Comparison of ENCODE assay signal across 23 cellular contexts in the genomic region with DNA sequence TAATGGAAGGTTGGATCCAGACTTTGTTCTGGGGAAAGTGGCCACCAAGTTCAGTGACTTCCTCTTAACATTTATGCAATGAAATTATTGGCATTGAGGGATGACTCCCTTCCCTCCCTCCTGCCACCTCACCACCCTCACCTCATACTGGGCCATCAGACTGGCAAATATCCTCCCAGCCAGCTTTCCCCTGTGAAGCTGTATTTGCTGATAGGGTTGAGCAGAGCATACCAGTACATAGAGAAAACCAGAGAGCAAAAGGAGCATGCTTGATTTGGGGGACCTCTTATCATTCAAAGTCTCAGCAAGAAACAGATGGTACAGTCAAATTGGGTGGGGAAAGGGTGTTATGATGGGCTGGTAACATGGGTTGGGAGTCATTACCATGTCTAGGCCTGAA. TPM values are rescaled to one million over a fixed set of nuclear protein-coding genes. Genes with fewer than 3 reads are reported as not detected.
DNase-seq lines count a peak whose midpoint lies in the region; ATAC-seq and TF ChIP-seq lines count a peak whose summit lies in the region.
"Had no signal": no experiment of that assay in that cellular context is flagged by ENCODE, and none has a peak within 500 bp of the region (broad histone marks: within the 10 kb centered on the region; RNA-seq: fewer than 3 reads in every experiment).

No MANE protein-coding gene starts in this region.

- DNase-seq in breast epithelium (ENCODE audit: low spot score in 2 of 2) (no peak), mammary epithelial cell (no peak), heart right ventricle (no peak), HEK293T (ENCODE audit: extremely low spot score) (no peak), KG1 (lab: John Stamatoyannopoulos, UW) (no peak)
- DNase-seq: activated CD4-positive, alpha-beta T cell treated with anti-CD3 and anti-CD28 coated beads, Interleukin-2, amount 50 U/mL, for 4 hours; activated naive CD4-positive, alpha-beta T cell treated with Interleukin-2 at 50 U/mL for 16 hours; CD4-positive, alpha-beta memory T cell; effector CD8-positive, alpha-beta T cell; glutamatergic neuron; GOT3; kidney; NCI-H2081; NCI-H226; NCI-H748 treated with DMSO at 0.1 percent for 48 hours; OCI-M1; stimulated activated naive CD4-positive, alpha-beta T cell; testis had no signal

- H3K4me3 ChIP-seq in breast epithelium = no peak overlapping the region
- no peak overlapping the region for H3K4me3 ChIP-seq in mammary epithelial cell (replicated peaks in 1 of 3; ENCODE audit: insufficient read depth in 1 of 3, low read depth in 2 of 3, low read length in 3 of 3)
- no peak overlapping the region for H3K4me3 ChIP-seq in OCI-LY1 (ENCODE audit: low read depth, low read length, poor library complexity, severe bottlenecking)
- H3K4me3 ChIP-seq in heart right ventricle = no peak overlapping the region
- no peak overlapping the region for H3K4me3 ChIP-seq in subcutaneous abdominal adipose tissue (ENCODE audit: low read depth in 1 of 5, low read length in 5 of 5)
- H3K4me3 ChIP-seq: testis had no signal

- no TSS peak for BruUV-seq in mammary epithelial cell (replicated peaks; lab: Mats Ljungman, UMichigan)

- H3K4me1 ChIP-seq in breast epithelium (peaks cover 0 to 6% of the 10 kb centered on the region in 2 donors), mammary epithelial cell (ENCODE audit: insufficient read depth, low read length) (no peaks in the 10 kb centered on the region), OCI-LY1 (ENCODE audit: insufficient read depth, low read length, severe bottlenecking) (peaks cover 53% of the 10 kb centered on the region), heart right ventricle (peaks cover 0 to 50% (median 17%) of the 10 kb centered on the region in 9 donors), subcutaneous abdominal adipose tissue (ENCODE audit: control insufficient read depth in 5 of 5, insufficient read depth in 5 of 5, low read length in 5 of 5) (peaks cover 0 to 16% (median 11%) of the 10 kb centered on the region in 5 donors)
- H3K4me1 ChIP-seq: testis had no signal

- H3K79me2 ChIP-seq in mammary epithelial cell (ENCODE audit: insufficient read depth, low read length) = no peaks in the 10 kb centered on the region
- H3K79me2 ChIP-seq in OCI-LY1 (ENCODE audit: insufficient read depth, low read length) = no peaks in the 10 kb centered on the region

- no peaks in the 10 kb centered on the region for H3K9me2 ChIP-seq in OCI-LY1 (ENCODE audit: low read depth, low read length)

- H3K9ac ChIP-seq in mammary epithelial cell (ENCODE audit: insufficient read depth, low read length) (no peak overlapping the region), OCI-LY1 (ENCODE audit: low read length) (peak overlapping the region; percentile 27; the same call in 1 of the 2 replicates), subcutaneous abdominal adipose tissue (ENCODE audit: low read length in 5 of 5) (no peak overlapping the region)

- TF ChIP-seq POLR2A in breast epithelium (IDR thresholded peaks at IDR 0.05) = no peak

- H3K27ac ChIP-seq in breast epithelium (peak overlapping the region; percentile 46 to 90), mammary epithelial cell (ENCODE audit: insufficient read depth, low read depth, low read length) (no peak overlapping the region), OCI-LY1 (ENCODE audit: low read depth, low read length, poor library complexity, severe bottlenecking) (peak overlapping the region; percentile 100), heart right ventricle (peak overlapping the region in 8 of 10 donors; percentile 15 to 63 (median 53)), subcutaneous abdominal adipose tissue (ENCODE audit: low read depth, low read length) (peak overlapping the region; percentile 30)
- H3K27ac ChIP-seq: epithelial cell of prostate, testis had no signal

- TF ChIP-seq CTCF in breast epithelium (IDR thresholded peaks at IDR 0.05) (no peak), mammary epithelial cell (conservative IDR thresholded peaks at IDR 0.05 in 1 of 2, IDR thresholded peaks at IDR 0.05 in 1 of 2; ENCODE audit: extremely low read depth in 1 of 2, insufficient read depth in 1 of 2, low read depth in 1 of 2, low read length in 2 of 2) (no peak), OCI-LY1 (IDR thresholded peaks at IDR 0.05; ENCODE audit: low read length) (no peak), heart right ventricle (IDR thresholded peaks at IDR 0.05) (no peak)

- H3F3A ChIP-seq in OCI-LY1 (ENCODE audit: insufficient read depth, low read length) = peaks cover 12% of the 10 kb centered on the region

- dilution Hi-C loops in mammary epithelial cell (cut with HindIII; ENCODE audit: low sequenced_read_pairs) = no loop called here

- POLR2A ChIA-PET in HEK293T (lab: Yijun Ruan, JAX) = no interaction called here

- no peak overlapping the region for H3K4me2 ChIP-seq in mammary epithelial cell (ENCODE audit: insufficient read depth, low read depth, low read length)
- no peak overlapping the region for H3K4me2 ChIP-seq in OCI-LY1 (ENCODE audit: low read length)

- H3K27me3 ChIP-seq in breast epithelium (no peaks in the 10 kb centered on the region), mammary epithelial cell (ENCODE audit: insufficient read depth, low read length) (no peaks in the 10 kb centered on the region), OCI-LY1 (ENCODE audit: insufficient read depth, low read length) (no peaks in the 10 kb centered on the region), heart right ventricle (no peaks in the 10 kb centered on the region), subcutaneous abdominal adipose tissue (ENCODE audit: control insufficient read depth in 5 of 5, insufficient read depth in 4 of 5, low read length in 5 of 5) (no peaks in the 10 kb centered on the region)
- H3K27me3 ChIP-seq: testis had no signal

- intact Hi-C loops in breast epithelium (cut with DNase I; ENCODE audit: low total_unique reads) (no loop called here), mammary epithelial cell (cut with micrococcal nuclease) (no loop called here), heart right ventricle (cut with DNase I) (loop anchor here in 2 of 10 donors (1.0 to 10.0 kb wide), 2 partner anchors 156 to 162 kb away; no protein-coding TSS in a partner anchor)

- ATAC-seq in heart right ventricle (peak in 3 of 8 donors; percentile 45 to 61 (median 55)), GM18867 (IDR thresholded peaks at IDR 0.05; ENCODE audit: unreplicated experiment) (no peak)
- ATAC-seq: SK-N-SH treated with all-trans-retinoic acid at 6 μM for 48 hours had no signal

- H3K36me3 ChIP-seq in breast epithelium = no peaks in the 10 kb centered on the region
- H3K36me3 ChIP-seq in mammary epithelial cell (ENCODE audit: insufficient read depth, low read length) = no peaks in the 10 kb centered on the region
- no peaks in the 10 kb centered on the region for H3K36me3 ChIP-seq in OCI-LY1 (ENCODE audit: insufficient read depth, low read length)
- H3K36me3 ChIP-seq in heart right ventricle = no peaks in the 10 kb centered on the region
- no peaks in the 10 kb centered on the region for H3K36me3 ChIP-seq in subcutaneous abdominal adipose tissue (ENCODE audit: control insufficient read depth in 5 of 5, insufficient read depth in 5 of 5, low read length in 5 of 5)

- H3K9me3 ChIP-seq in breast epithelium (no peaks in the 10 kb centered on the region), mammary epithelial cell (replicated peaks; ENCODE audit: insufficient read depth, low read length) (no peaks in the 10 kb centered on the region), OCI-LY1 (ENCODE audit: low read length) (no peaks in the 10 kb centered on the region), heart right ventricle (no peaks in the 10 kb centered on the region), subcutaneous abdominal adipose tissue (ENCODE audit: control insufficient read depth in 5 of 5, low read length in 5 of 5) (no peaks in the 10 kb centered on the region)
- H3K9me3 ChIP-seq: testis had no signal

- H4K20me1 ChIP-seq in mammary epithelial cell (ENCODE audit: insufficient read depth, low read length) = no peaks in the 10 kb centered on the region
- H4K20me1 ChIP-seq in OCI-LY1 (ENCODE audit: insufficient read depth, low read length) = no peaks in the 10 kb centered on the region

- no peak overlapping the region for H2AFZ ChIP-seq in mammary epithelial cell (ENCODE audit: low read depth, low read length)
- no peak overlapping the region for H2AFZ ChIP-seq in OCI-LY1 (ENCODE audit: low read length)

- in situ Hi-C loops in mammary epithelial cell (cut with MboI; ENCODE audit: low sequenced_read_pairs in 2 of 2) = no loop called here

- CTCF ChIA-PET in mammary epithelial cell (lab: Charles Lee; ENCODE audit: low non-redundant PET) (no interaction called here), HEK293T (lab: Yijun Ruan, JAX) (no interaction called here)

TF ChIP-seq in HEK293T, 16 proteins besides CTCF, POLR2A, EP300 and RAD21:
- TF ChIP-seq L3MBTL2 (conservative IDR thresholded peaks at IDR 0.05) = no peak
- TF ChIP-seq SP1 (IDR thresholded peaks at IDR 0.05) = no peak
- no peak for TF ChIP-seq ARNT (IDR thresholded peaks at IDR 0.05)
- no peak for TF ChIP-seq ZNF384 (IDR thresholded peaks at IDR 0.05)
- no peak for TF ChIP-seq ELF4 (IDR thresholded peaks at IDR 0.05)
- TF ChIP-seq LEF1 (IDR thresholded peaks at IDR 0.05; ENCODE audit: borderline replicate concordance) = no peak
- TF ChIP-seq BHLHE40 (IDR thresholded peaks at IDR 0.05; ENCODE audit: borderline replicate concordance) = no peak
- TF ChIP-seq, protein P1, sequence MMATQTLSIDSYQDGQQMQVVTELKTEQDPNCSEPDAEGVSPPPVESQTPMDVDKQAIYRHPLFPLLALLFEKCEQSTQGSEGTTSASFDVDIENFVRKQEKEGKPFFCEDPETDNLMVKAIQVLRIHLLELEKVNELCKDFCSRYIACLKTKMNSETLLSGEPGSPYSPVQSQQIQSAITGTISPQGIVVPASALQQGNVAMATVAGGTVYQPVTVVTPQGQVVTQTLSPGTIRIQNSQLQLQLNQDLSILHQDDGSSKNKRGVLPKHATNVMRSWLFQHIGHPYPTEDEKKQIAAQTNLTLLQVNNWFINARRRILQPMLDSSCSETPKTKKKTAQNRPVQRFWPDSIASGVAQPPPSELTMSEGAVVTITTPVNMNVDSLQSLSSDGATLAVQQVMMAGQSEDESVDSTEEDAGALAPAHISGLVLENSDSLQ (IDR thresholded peaks at IDR 0.05) = no peak
- no peak for TF ChIP-seq FOXM1 (IDR thresholded peaks at IDR 0.05; ENCODE audit: borderline replicate concordance)
- no peak for TF ChIP-seq CTBP1 (IDR thresholded peaks at IDR 0.05; ENCODE audit: borderline replicate concordance)
- TF ChIP-seq HDGF (IDR thresholded peaks at IDR 0.05; ENCODE audit: borderline replicate concordance) = no peak
- no peak for TF ChIP-seq SUZ12 (IDR thresholded peaks at IDR 0.05)
- TF ChIP-seq TARDBP (IDR thresholded peaks at IDR 0.05) = no peak
- TF ChIP-seq FOXK2 (IDR thresholded peaks at IDR 0.05) = no peak
- no peak for TF ChIP-seq FOXA1 (IDR thresholded peaks at IDR 0.05)
- no peak for TF ChIP-seq NFRKB (IDR thresholded peaks at IDR 0.05)

RNA-seq across cellular contexts. Expression of a gene that starts 19.1 kb away (rescaled TPM):
- 10 to 100 TPM; 16.3 to 39.5 (median 25.6) TPM for total RNA-seq in breast epithelium
- 10 to 100 TPM; 35.2 to 44.8 TPM for total RNA-seq in mammary epithelial cell
- polyA plus RNA-seq in mammary epithelial cell = 21.2 TPM
- polyA minus RNA-seq in mammary epithelial cell = 32.4 TPM
- 10 to 100 TPM; 11.8 to 33.5 (median 18.1) TPM for total RNA-seq in heart right ventricle
- polyA plus RNA-seq in heart right ventricle = 10 to 100 TPM; 10.4 to 10.8 TPM
